In genomic region chr19:11176466-11177193, GRCh38 we compare ENCODE assay signal across 2 cellular contexts.
TF ChIP-seq lines count a peak whose summit lies in the region.

No MANE protein-coding gene starts in this region.

TF ChIP-seq in IMR-90, 13 proteins besides CTCF, POLR2A, EP300 and RAD21:
- TF ChIP-seq RCOR1 (IDR thresholded peaks at IDR 0.05; ENCODE audit: insufficient replicate concordance, low read length) (no peak), MXI1 (IDR thresholded peaks at IDR 0.05; ENCODE audit: borderline replicate concordance, low read depth, low read length) (no peak), RFX5 (IDR thresholded peaks at IDR 0.05; ENCODE audit: low read depth, low read length) (no peak), USF2 (IDR thresholded peaks at IDR 0.05; ENCODE audit: low read depth, low read length) (no peak), MAFK (IDR thresholded peaks at IDR 0.05; ENCODE audit: low read depth, low read length) (no peak), ELK1 (IDR thresholded peaks at IDR 0.05; ENCODE audit: borderline replicate concordance, low read depth, low read length) (no peak), SMC3 (IDR thresholded peaks at IDR 0.05; ENCODE audit: low read depth, low read length) (no peak), NFE2L2 (IDR thresholded peaks at IDR 0.05; ENCODE audit: low read depth, low read length) (no peak), BHLHE40 (IDR thresholded peaks at IDR 0.05; ENCODE audit: low read depth, low read length) (no peak), FOS (IDR thresholded peaks at IDR 0.05; ENCODE audit: low read depth, low read length) (no peak), CEBPB (IDR thresholded peaks at IDR 0.05; ENCODE audit: low read depth, low read length) (no peak), CHD1 (IDR thresholded peaks at IDR 0.05; ENCODE audit: low read depth, low read length) (no peak), MAZ (IDR thresholded peaks at IDR 0.05; ENCODE audit: borderline replicate concordance, low read depth, low read length) (no peak)

TF ChIP-seq in H1, 55 proteins besides CTCF, POLR2A, EP300 and RAD21:
- TF ChIP-seq PHF8 (conservative IDR thresholded peaks at IDR 0.05; ENCODE audit: low read depth, low read length) (no peak), EGR1 (IDR thresholded peaks at IDR 0.05; ENCODE audit: borderline replicate concordance, low read depth, low read length) (no peak), KDM1A (IDR thresholded peaks at IDR 0.05; ENCODE audit: borderline replicate concordance, low read length) (0 out of 2 replicates have a peak, but pooled peaks have one; percentile 37), RXRA (IDR thresholded peaks at IDR 0.05; ENCODE audit: insufficient read depth, low read depth, low read length) (no peak), E2F6 (IDR thresholded peaks at IDR 0.05) (no peak), CEBPB (IDR thresholded peaks at IDR 0.05; ENCODE audit: low read depth, low read length) (no peak)
